ENCODE assay signal across 21 cellular contexts in genomic region chr17:82895087-82895486, GRCh38. TPM values are rescaled to one million over a fixed set of nuclear protein-coding genes. Genes with fewer than 3 reads are reported as not detected.
DNase-seq lines count a peak whose midpoint lies in the region; ATAC-seq and TF ChIP-seq lines count a peak whose summit lies in the region.
"Had no signal": no experiment of that assay in that cellular context is flagged by ENCODE, and none has a peak within 500 bp of the region (broad histone marks: within the 10 kb centered on the region; RNA-seq: fewer than 3 reads in every experiment).

No MANE protein-coding gene starts in this region.

- peaks cover 7% of the 10 kb centered on the region for H3K36me3 ChIP-seq in CD4-positive, CD25-positive, alpha-beta regulatory T cell (ENCODE audit: control insufficient read depth, insufficient read depth, low read length)
- H3K36me3 ChIP-seq in SJCRH30 (peaks cover 20% of the 10 kb centered on the region), thyroid gland (no peaks in the 10 kb centered on the region)

- H3K27me3 Mint-ChIP-seq in CD4-positive, CD25-positive, alpha-beta regulatory T cell = no peaks in the 10 kb centered on the region
- no peaks in the 10 kb centered on the region for H3K27me3 Mint-ChIP-seq in dendritic cell treated with granulocyte-macrophage colony-stimulating factor and Interleukin-4, amounts not matched to agents 40 ng/mL and 50 ng/mL, for 4 days

- no peak for DNase-seq in CD4-positive, CD25-positive, alpha-beta regulatory T cell
- DNase-seq in SJCRH30 (no peak), thyroid gland (no peak), activated T-cell treated with anti-CD3 and anti-CD28 coated beads for 4 hours (no peak)
- DNase-seq: ACHN, Caco-2, GDM1, GOT3, IMR-90, NCI-H1417, NCI-H187, NCI-H2107, NCI-H226, NCI-H524 treated with DMSO at 0.1 percent for 48 hours, PC-3, RPMI8226 had no signal

- H3K36me3 Mint-ChIP-seq in CD4-positive, CD25-positive, alpha-beta regulatory T cell = peaks cover 15% of the 10 kb centered on the region
- H3K36me3 Mint-ChIP-seq in dendritic cell treated with granulocyte-macrophage colony-stimulating factor and Interleukin-4, amounts not matched to agents 40 ng/mL and 50 ng/mL, for 4 days (ENCODE audit: low read depth) = peaks cover 63% of the 10 kb centered on the region

- H3K4me3 ChIP-seq in CD4-positive, CD25-positive, alpha-beta regulatory T cell (ENCODE audit: low read depth, low read length) = no peak overlapping the region
- H3K4me3 ChIP-seq in SJCRH30 (no peak overlapping the region), thyroid gland (replicated peaks in 1 of 3) (no peak overlapping the region)

- peak overlapping the region in 1 of 4 donors; percentile 32 for H3K4me3 Mint-ChIP-seq in CD4-positive, CD25-positive, alpha-beta regulatory T cell
- no peak overlapping the region for H3K4me3 Mint-ChIP-seq in dendritic cell treated with granulocyte-macrophage colony-stimulating factor and Interleukin-4, amounts not matched to agents 40 ng/mL and 50 ng/mL, for 4 days

- H3K4me1 ChIP-seq in CD4-positive, CD25-positive, alpha-beta regulatory T cell (ENCODE audit: control insufficient read depth, insufficient read depth, low read length, poor library complexity, severe bottlenecking) = peaks cover 22% of the 10 kb centered on the region
- H3K4me1 ChIP-seq in SJCRH30 (peaks cover 40% of the 10 kb centered on the region), thyroid gland (peaks cover 47 to 48% of the 10 kb centered on the region in 2 donors)

- no peaks in the 10 kb centered on the region for H3K9me3 Mint-ChIP-seq in CD4-positive, CD25-positive, alpha-beta regulatory T cell
- H3K9me3 Mint-ChIP-seq in dendritic cell treated with granulocyte-macrophage colony-stimulating factor and Interleukin-4, amounts not matched to agents 40 ng/mL and 50 ng/mL, for 4 days = no peaks in the 10 kb centered on the region

- H3K27me3 ChIP-seq in CD4-positive, CD25-positive, alpha-beta regulatory T cell (ENCODE audit: control insufficient read depth, insufficient read depth, low read length) = no peaks in the 10 kb centered on the region
- H3K27me3 ChIP-seq in SJCRH30 = no peaks in the 10 kb centered on the region
- no peaks in the 10 kb centered on the region for H3K27me3 ChIP-seq in thyroid gland

- TF ChIP-seq CTCF in thyroid gland (IDR thresholded peaks at IDR 0.05) = no peak

- no peak for TF ChIP-seq POLR2A in thyroid gland (IDR thresholded peaks at IDR 0.05)

- H3K27ac Mint-ChIP-seq in CD4-positive, CD25-positive, alpha-beta regulatory T cell = peak overlapping the region in 2 of 3 donors; percentile 51 to 79
- H3K27ac Mint-ChIP-seq in dendritic cell treated with granulocyte-macrophage colony-stimulating factor and Interleukin-4, amounts not matched to agents 40 ng/mL and 50 ng/mL, for 4 days = peak overlapping the region; percentile 41

- H3K27ac ChIP-seq in CD4-positive, CD25-positive, alpha-beta regulatory T cell (ENCODE audit: insufficient read depth, low read length, poor library complexity, severe bottlenecking) = no peak overlapping the region
- H3K27ac ChIP-seq in SJCRH30 = peak overlapping the region; percentile 99
- H3K27ac ChIP-seq in thyroid gland = peak overlapping the region in 2 of 3 donors; percentile 76 to 92

- 99 to 100% methylated on average over 4 to 7 of the region's 12 CpGs for WGBS in thyroid gland, 2 donors

- intact Hi-C loops in dendritic cell treated with granulocyte-macrophage colony-stimulating factor and Interleukin-4, amounts not matched to agents 40 ng/mL and 50 ng/mL, for 4 days (cut with micrococcal nuclease) = no loop called here
- intact Hi-C loops in thyroid gland (cut with DNase I) = loop anchor here (10.0 kb wide), 1 partner anchor 50 kb away; the partner anchor contains the start of gene ZNF750

- ATAC-seq in CD4-positive, CD25-positive, alpha-beta regulatory T cell (ENCODE audit: low read depth in 2 of 2) = no peak
- no peak for ATAC-seq in HG02852 (IDR thresholded peaks at IDR 0.05; ENCODE audit: unreplicated experiment)
- ATAC-seq in HG03139 (IDR thresholded peaks at IDR 0.05; ENCODE audit: unreplicated experiment) = no peak
- ATAC-seq: PC-3 had no signal

- no peaks in the 10 kb centered on the region for H3K9me3 ChIP-seq in CD4-positive, CD25-positive, alpha-beta regulatory T cell (ENCODE audit: control insufficient read depth in 2 of 2, low read length in 2 of 2)
- H3K9me3 ChIP-seq in SJCRH30 (replicated peaks) (no peaks in the 10 kb centered on the region), thyroid gland (no peaks in the 10 kb centered on the region)
- H3K9me3 ChIP-seq: Caco-2 had no signal

- H3K4me1 Mint-ChIP-seq in CD4-positive, CD25-positive, alpha-beta regulatory T cell = peaks cover 5 to 29% (median 19%) of the 10 kb centered on the region in 4 donors
- H3K4me1 Mint-ChIP-seq in dendritic cell treated with granulocyte-macrophage colony-stimulating factor and Interleukin-4, amounts not matched to agents 40 ng/mL and 50 ng/mL, for 4 days (ENCODE audit: low read depth) = peaks cover 17% of the 10 kb centered on the region

RNA-seq across cellular contexts. Expression of gene ZNF750, which starts 55.3 kb away (rescaled TPM):
- total RNA-seq in CD4-positive, CD25-positive, alpha-beta regulatory T cell = not detected
- under 1 TPM in 1 of 4 donors, not detected in 3; 0.07 TPM for polyA plus RNA-seq in CD4-positive, CD25-positive, alpha-beta regulatory T cell
- total RNA-seq in SJCRH30 (2014; rRNA removed; shearing (Covaris generic)) = not detected in 2 replicates
- total RNA-seq in thyroid gland = 1 to 10 TPM; 3.0 to 6.0 (median 4.5) TPM
- total RNA-seq: Daoy, IMR-90, M059J, PC-3 had no signal
- polyA plus RNA-seq: IMR-90 had no signal
